ENCODE assay signal across 30 cellular contexts in the genomic region with DNA sequence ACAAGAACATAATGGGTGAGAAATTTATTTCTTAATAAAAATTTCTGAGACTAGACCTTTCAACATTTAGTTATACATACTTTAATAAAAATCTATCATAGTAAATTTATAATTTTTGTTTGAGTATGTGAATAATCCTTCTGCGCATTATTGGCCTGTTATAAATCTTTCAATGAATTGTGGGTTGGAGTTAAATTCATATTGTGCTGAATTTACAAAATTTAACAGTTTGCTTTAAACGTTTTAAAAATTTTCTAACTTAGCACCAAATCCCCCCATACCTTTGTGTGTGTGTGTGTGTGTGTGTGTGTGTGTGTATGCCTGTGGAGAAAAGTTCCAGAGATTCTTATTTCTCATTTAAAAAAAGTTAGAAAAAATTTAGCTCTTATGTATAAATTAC.
"Had no signal": no experiment of that assay in that cellular context is flagged by ENCODE, and none has a peak within 500 bp of the region (broad histone marks: within the 10 kb centered on the region; RNA-seq: fewer than 3 reads in every experiment).

No MANE protein-coding gene starts in this region.

- DNase-seq: activated CD4-positive, alpha-beta memory T cell treated with anti-CD3 and anti-CD28 coated beads for 36 hours; activated CD4-positive, alpha-beta T cell treated with anti-CD3 and anti-CD28 coated beads for 36 hours; activated CD4-positive, alpha-beta T cell treated with anti-CD3 and anti-CD28 coated beads, Interleukin-2, amount 10 ng/mL, durations not matched to agents 7 days and 5 days; activated CD8-positive, alpha-beta memory T cell treated with anti-CD3 and anti-CD28 coated beads, Interleukin-2, amount 50 U/mL, for 4 hours; activated gamma-delta T cell treated with Interleukin-2 at 50 U/mL for 16 hours; activated naive CD4-positive, alpha-beta T cell treated with anti-CD3 and anti-CD28 coated beads for 36 hours; activated T-cell treated with anti-CD3 and anti-CD28 coated beads for 4 hours; activated T-cell treated with anti-CD3 and anti-CD28 coated beads, Interleukin-2, amount 50 U/mL, for 4 hours; adrenal gland; body of pancreas; caudate nucleus; cerebellar nuclear complex; Kasumi-1; MG63; NCI-H1048; NCI-H1105 treated with DMSO at 0.1 percent for 48 hours; NCI-H1436; NCI-H1694; NCI-H1930; NCI-H2081 treated with DMSO at 0.1 percent for 48 hours; NCI-H345; NCI-H524 treated with DMSO at 0.1 percent for 48 hours; PC-3; Peyer's patch; RPMI8226; SIG-M5; T1000 had no signal

- H3K4me3 ChIP-seq: adrenal gland, body of pancreas, MG63, Peyer's patch had no signal

- H3K9me3 ChIP-seq: adrenal gland, body of pancreas, MG63, Peyer's patch had no signal

- FAIRE-seq: astrocyte, bronchial epithelial cell had no signal

- H3K36me3 ChIP-seq: adrenal gland, MG63, Peyer's patch had no signal

- H3K4me1 ChIP-seq: body of pancreas, Peyer's patch had no signal

- H3K27me3 ChIP-seq: adrenal gland, body of pancreas, MG63, Peyer's patch had no signal

- ATAC-seq: activated CD4-positive, alpha-beta T cell treated with anti-CD3 and anti-CD28 coated beads for 36 hours; activated naive CD4-positive, alpha-beta T cell treated with anti-CD3 and anti-CD28 coated beads, Interleukin-2, amount 50 U/mL, for 72 hours; activated T-cell treated with anti-CD3 and anti-CD28 coated beads, Interleukin-2, amount 50 U/mL, for 4 hours; body of pancreas had no signal

- H3K27ac ChIP-seq: adrenal gland, body of pancreas, Peyer's patch had no signal
